Comparison of ENCODE assay signal across 8 cellular contexts in the genomic region with DNA sequence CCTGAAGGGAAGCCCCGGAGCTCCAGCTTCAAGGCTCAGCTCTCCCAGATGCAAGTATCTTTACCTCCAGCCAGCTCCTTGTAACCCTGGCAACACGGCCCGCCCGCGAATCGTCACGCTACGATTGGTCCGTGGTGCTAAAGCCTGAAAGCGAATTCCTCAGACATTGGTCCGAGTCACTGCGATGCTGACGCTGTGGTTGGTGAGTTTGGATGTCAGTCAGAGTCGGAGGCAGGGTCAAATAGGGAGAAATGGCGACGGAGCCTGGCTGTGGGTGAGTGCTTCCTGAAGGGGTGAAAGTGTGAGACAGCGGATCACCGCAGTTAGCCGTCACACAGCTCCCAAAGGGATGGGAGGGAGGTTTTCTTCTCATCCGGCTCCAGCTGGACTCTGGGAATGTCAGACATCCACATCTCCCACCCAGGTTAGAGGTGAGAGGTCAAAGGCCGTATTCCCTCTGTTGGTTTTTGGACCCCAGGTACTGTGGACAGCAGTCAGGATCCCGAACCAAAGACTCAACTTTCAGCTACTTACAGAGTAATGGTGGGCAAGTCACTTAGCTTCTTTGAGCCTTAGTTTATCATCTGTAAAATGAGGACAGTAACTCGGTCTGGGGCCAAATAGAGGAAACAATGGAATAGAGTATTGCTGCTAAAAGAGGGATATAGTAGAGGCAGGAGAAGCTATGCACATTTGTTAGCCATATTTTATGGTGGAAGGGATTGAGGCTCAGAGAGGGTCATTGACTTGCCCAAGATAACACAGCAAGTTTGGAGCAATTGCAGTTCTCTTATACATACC. TPM values are rescaled to one million over a fixed set of nuclear protein-coding genes. Genes with fewer than 3 reads are reported as not detected.
DNase-seq lines count a peak whose midpoint lies in the region; ATAC-seq and TF ChIP-seq lines count a peak whose summit lies in the region.

A gene (plus strand): TSS at position 240 of the 801 bp plus-strand sequence. CDS start 1,366 bp downstream, outside the sequence.

- no peaks in the 10 kb centered on the region for H3K27me3 ChIP-seq in CD4-positive, alpha-beta memory T cell (ENCODE audit: insufficient read depth, low read length)
- no peaks in the 10 kb centered on the region for H3K27me3 ChIP-seq in ectodermal cell (ENCODE audit: control insufficient read depth, insufficient read depth, low read length, poor library complexity, severe bottlenecking)

- intact Hi-C loops in CD4-positive, alpha-beta memory T cell (cut with micrococcal nuclease): loop anchor here (1.0 to 2.0 kb wide), 3 partner anchors 24 to 68 kb away; a partner anchor contains a TSS
- intact Hi-C loops in lower leg skin (cut with DNase I; ENCODE audit: low total_unique reads): no loop called here

- peaks cover 17% of the 10 kb centered on the region for H3K36me3 ChIP-seq in CD4-positive, alpha-beta memory T cell (ENCODE audit: insufficient read depth, low read length)
- H3K36me3 ChIP-seq in ectodermal cell (ENCODE audit: control insufficient read depth, insufficient read depth, low read length): peaks cover 16% of the 10 kb centered on the region

- H3K9me3 Mint-ChIP-seq in CD4-positive, alpha-beta memory T cell: no peaks in the 10 kb centered on the region
- H3K9me3 Mint-ChIP-seq in activated CD4-positive, alpha-beta memory T cell treated with anti-CD3 and anti-CD28 coated beads, Interleukin-2, amount 10 ng/mL, durations not matched to agents 7 days and 5 days: no peaks in the 10 kb centered on the region

- H3K27ac Mint-ChIP-seq in CD4-positive, alpha-beta memory T cell: peak within 1 kb of the TSS; percentile 83 to 97 (median 95)
- H3K27ac Mint-ChIP-seq in activated CD4-positive, alpha-beta memory T cell treated with anti-CD3 and anti-CD28 coated beads, Interleukin-2, amount 10 ng/mL, durations not matched to agents 7 days and 5 days: peak within 1 kb of the TSS; percentile 34

- H3K4me1 Mint-ChIP-seq in CD4-positive, alpha-beta memory T cell: peaks cover 30 to 47% (median 37%) of the 10 kb centered on the region in 4 donors
- H3K4me1 Mint-ChIP-seq in activated CD4-positive, alpha-beta memory T cell treated with anti-CD3 and anti-CD28 coated beads, Interleukin-2, amount 10 ng/mL, durations not matched to agents 7 days and 5 days: peaks cover 40% of the 10 kb centered on the region

- no peaks in the 10 kb centered on the region for H3K27me3 Mint-ChIP-seq in CD4-positive, alpha-beta memory T cell
- H3K27me3 Mint-ChIP-seq in activated CD4-positive, alpha-beta memory T cell treated with anti-CD3 and anti-CD28 coated beads, Interleukin-2, amount 10 ng/mL, durations not matched to agents 7 days and 5 days: peaks cover 13% of the 10 kb centered on the region

- WGBS in ectodermal cell, 2 experiments: 2% methylated on average over 23 of the region's 23 CpGs
- WGBS in lower leg skin, 2 donors: 1% methylated on average over 23 of the region's 23 CpGs

- H3K4me1 ChIP-seq in CD4-positive, alpha-beta memory T cell (ENCODE audit: insufficient read depth, low read length): peaks cover 44% of the 10 kb centered on the region
- no peaks in the 10 kb centered on the region for H3K4me1 ChIP-seq in ectodermal cell (ENCODE audit: control insufficient read depth, insufficient read depth, low read length)

- peak within 1 kb of the TSS; percentile 65 for H3K27ac ChIP-seq in CD4-positive, alpha-beta memory T cell (ENCODE audit: low read depth, low read length)
- no peak within 1 kb of the TSS for H3K27ac ChIP-seq in ectodermal cell (ENCODE audit: insufficient read depth, low read depth, low read length, poor library complexity, severe bottlenecking)

- DNase-seq in CD4-positive, alpha-beta memory T cell: peak; percentile 97 to 99 (median 97)
- peak; percentile 100 for DNase-seq in HK-2 (ENCODE audit: unreplicated experiment)
- DNase-seq in NCI-H82 treated with DMSO at 0.1 percent for 48 hours (lab: John Stamatoyannopoulos, UW; ENCODE audit: unreplicated experiment): peak; percentile 98
- DNase-seq in activated CD4-positive, alpha-beta memory T cell treated with anti-CD3 and anti-CD28 coated beads, Interleukin-2, amount 10 ng/mL, durations not matched to agents 7 days and 5 days: peak; percentile 98
- peak; percentile 100 for DNase-seq in lower leg skin (ENCODE audit: low spot score in 2 of 2)
- DNase-seq in stimulated activated CD4-positive, alpha-beta T cell treated with anti-CD3 and anti-CD28 coated beads, Interleukin-4, amount 100 ng/mL, for 4 hours: peak; percentile 98

- ATAC-seq in GM19455 (IDR thresholded peaks at IDR 0.05; ENCODE audit: unreplicated experiment): peak; percentile 96

- CTCF ChIA-PET in CD4-positive, alpha-beta memory T cell (lab: Charles Lee; ENCODE audit: partially characterized antibody): interaction anchor here (0.9 to 2.3 kb wide), 9 partner anchors 9 to 525 kb away, joined by 3 to 18 read pairs (median 5); a partner anchor contains a TSS
- CTCF ChIA-PET in activated CD4-positive, alpha-beta memory T cell treated with anti-CD3 and anti-CD28 coated beads, Interleukin-2, amount 10 ng/mL, durations not matched to agents 7 days and 5 days (lab: Charles Lee): interaction anchor here (0.6 to 2.7 kb wide), 9 partner anchors 9 to 213 kb away, joined by 3 to 10 read pairs (median 3); a partner anchor contains a TSS

- peak within 1 kb of the TSS; percentile 68 to 99 for H3K4me3 ChIP-seq in CD4-positive, alpha-beta memory T cell (ENCODE audit: low read length in 2 of 2)
- peak within 1 kb of the TSS; percentile 84 for H3K4me3 ChIP-seq in ectodermal cell (ENCODE audit: insufficient read depth, low read depth, low read length)
- peak within 1 kb of the TSS; percentile 41 for H3K4me3 ChIP-seq in lower leg skin (ENCODE audit: low read depth, poor library complexity, severe bottlenecking)

- no peaks in the 10 kb centered on the region for H3K9me3 ChIP-seq in CD4-positive, alpha-beta memory T cell (ENCODE audit: control insufficient read depth in 1 of 2, low read length in 2 of 2)
- no peaks in the 10 kb centered on the region for H3K9me3 ChIP-seq in ectodermal cell (ENCODE audit: control insufficient read depth, low read length)

- peaks cover 21 to 28% of the 10 kb centered on the region in 2 donors for H3K36me3 Mint-ChIP-seq in CD4-positive, alpha-beta memory T cell
- peaks cover 22% of the 10 kb centered on the region for H3K36me3 Mint-ChIP-seq in activated CD4-positive, alpha-beta memory T cell treated with anti-CD3 and anti-CD28 coated beads, Interleukin-2, amount 10 ng/mL, durations not matched to agents 7 days and 5 days (ENCODE audit: low read depth)

- peak in 1 of 3 donors; percentile 21 for TF ChIP-seq CTCF in lower leg skin (IDR thresholded peaks at IDR 0.05)

- peak within 1 kb of the TSS; percentile 82 to 94 (median 90) for H3K4me3 Mint-ChIP-seq in CD4-positive, alpha-beta memory T cell
- H3K4me3 Mint-ChIP-seq in activated CD4-positive, alpha-beta memory T cell treated with anti-CD3 and anti-CD28 coated beads, Interleukin-2, amount 10 ng/mL, durations not matched to agents 7 days and 5 days: peak within 1 kb of the TSS; percentile 72

- no peak for TF ChIP-seq POLR2A in lower leg skin (IDR thresholded peaks at IDR 0.05)

- POLR2A ChIA-PET in CD4-positive, alpha-beta memory T cell (lab: Charles Lee; ENCODE audit: partially characterized antibody): interaction anchor here (0.6 to 5.6 kb wide), 15 partner anchors 9 to 178 kb away, joined by 3 to 98 read pairs (median 4); a partner anchor contains a TSS
- POLR2A ChIA-PET in activated CD4-positive, alpha-beta memory T cell treated with anti-CD3 and anti-CD28 coated beads, Interleukin-2, amount 10 ng/mL, durations not matched to agents 7 days and 5 days (lab: Charles Lee): interaction anchor here (0.6 to 3.5 kb wide), 16 partner anchors 9 to 518 kb away, joined by 3 to 36 read pairs (median 4); a partner anchor contains a TSS

RNA-seq across cellular contexts. Expression of the gene that starts here (rescaled TPM):
- 10 to 100 TPM; 18.2 to 18.5 TPM for total RNA-seq in CD4-positive, alpha-beta memory T cell
- 1 to 10 TPM in 1 of 2 donors, under 1 TPM in 1; 0.86 to 8.5 TPM for polyA plus RNA-seq in CD4-positive, alpha-beta memory T cell
- 1 to 10 TPM; 2.7 to 2.9 TPM for total RNA-seq in activated CD4-positive, alpha-beta memory T cell treated with anti-CD3 and anti-CD28 coated beads, Interleukin-2, amount 10 ng/mL, durations not matched to agents 7 days and 5 days
- polyA plus RNA-seq in ectodermal cell (2013, experiment 1 of 4): 15.3 TPM
- 13.7 TPM for polyA plus RNA-seq in ectodermal cell (2013, experiment 2 of 4)
- 13.1 TPM for polyA plus RNA-seq in ectodermal cell (2013, experiment 3 of 4)
- 16.0 TPM for polyA plus RNA-seq in ectodermal cell (2013, experiment 4 of 4)
- 10 to 100 TPM; 10.0 to 16.6 (median 13.5) TPM for total RNA-seq in lower leg skin
